In the genomic region with DNA sequence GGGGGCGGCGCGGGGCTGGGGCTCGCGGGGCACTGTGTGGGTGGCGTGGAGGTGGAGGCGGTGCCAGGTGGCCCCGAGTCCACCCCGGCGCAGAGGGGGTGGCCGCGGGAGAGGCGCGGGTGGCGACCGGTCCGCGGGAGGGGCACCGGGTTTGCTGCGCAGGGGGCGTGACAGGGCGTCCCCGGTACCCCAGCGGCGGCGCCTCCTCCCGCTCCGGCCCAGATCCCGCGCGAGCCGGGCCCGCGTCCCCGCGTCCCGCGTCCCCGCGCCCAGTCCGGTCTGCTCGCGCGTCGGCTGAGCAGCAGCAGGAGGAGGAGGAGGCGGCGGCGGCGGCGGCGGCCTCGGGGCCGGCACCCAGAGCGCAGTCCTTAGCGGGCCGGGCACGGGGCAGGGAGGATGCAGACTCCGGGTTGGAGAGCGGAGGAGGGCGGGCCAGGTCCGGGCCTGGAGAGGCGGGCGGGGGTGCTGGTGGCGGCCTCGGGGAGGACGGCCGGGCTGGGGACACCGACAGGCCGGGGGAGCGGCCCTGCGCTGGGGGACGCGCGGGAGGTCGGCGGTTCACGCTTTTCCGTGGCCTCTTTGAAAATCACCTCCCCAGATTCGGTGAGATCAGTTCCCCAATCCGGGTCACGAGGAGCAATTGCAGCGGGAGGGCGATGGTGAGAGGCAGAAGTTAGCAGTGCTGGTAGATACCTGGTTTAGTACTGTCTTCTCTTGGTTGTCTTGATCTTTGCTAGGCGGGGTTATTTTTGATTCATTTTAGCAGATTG, we compare ENCODE assay signal across 8 cellular contexts. TPM values are rescaled to one million over a fixed set of nuclear protein-coding genes. Genes with fewer than 3 reads are reported as not detected.
A peak's percentile ranks its signal among the peaks of the same experiment; 100 is the strongest.
DNase-seq lines count a peak whose midpoint lies in the region; ATAC-seq lines count a peak whose summit lies in the region.

No MANE protein-coding gene starts in this region.

- H3K4me1 Mint-ChIP-seq in CD4-positive, CD25-positive, alpha-beta regulatory T cell: peaks cover 0 to 19% (median 4%) of the 10 kb centered on the region in 4 donors

- peaks cover 24% of the 10 kb centered on the region for H3K4me1 ChIP-seq in CD4-positive, CD25-positive, alpha-beta regulatory T cell (ENCODE audit: control insufficient read depth, insufficient read depth, low read length, poor library complexity, severe bottlenecking)
- peaks cover 18% of the 10 kb centered on the region for H3K4me1 ChIP-seq in mucosa of stomach (ENCODE audit: control insufficient read depth, insufficient read depth, low read length)

- ATAC-seq in CD4-positive, CD25-positive, alpha-beta regulatory T cell (ENCODE audit: low read depth in 2 of 2): peak; percentile 48 to 51
- peak; percentile 46 for ATAC-seq in GM19043 (IDR thresholded peaks at IDR 0.05; ENCODE audit: low read depth, unreplicated experiment)
- ATAC-seq in HG03159 (IDR thresholded peaks at IDR 0.05; ENCODE audit: unreplicated experiment): peak; percentile 55
- peak; percentile 76 for ATAC-seq in esophagus mucosa

- H3K4me3 Mint-ChIP-seq in CD4-positive, CD25-positive, alpha-beta regulatory T cell: peak overlapping the region; percentile 85 to 92 (median 90)

- H3K27ac Mint-ChIP-seq in CD4-positive, CD25-positive, alpha-beta regulatory T cell: peak overlapping the region in 1 of 3 donors; percentile 43

- H3K27me3 ChIP-seq in CD4-positive, CD25-positive, alpha-beta regulatory T cell (ENCODE audit: control insufficient read depth, insufficient read depth, low read length): peaks cover 29% of the 10 kb centered on the region
- peaks cover 6% of the 10 kb centered on the region for H3K27me3 ChIP-seq in mucosa of stomach (ENCODE audit: control insufficient read depth, insufficient read depth, low read length)

- H3K9ac ChIP-seq in mucosa of stomach (ENCODE audit: low read length): peak overlapping the region; percentile 77

- no peaks in the 10 kb centered on the region for H3K9me3 ChIP-seq in CD4-positive, CD25-positive, alpha-beta regulatory T cell (ENCODE audit: control insufficient read depth in 2 of 2, low read length in 2 of 2)
- H3K9me3 ChIP-seq in mucosa of stomach (ENCODE audit: control insufficient read depth, low read length): no peaks in the 10 kb centered on the region

- peaks cover 70% of the 10 kb centered on the region for H3K27me3 Mint-ChIP-seq in CD4-positive, CD25-positive, alpha-beta regulatory T cell

- DNase-seq in CD4-positive, CD25-positive, alpha-beta regulatory T cell: peak; percentile 10 to 53 (median 43)
- peak; percentile 57 for DNase-seq in NCI-H510A (lab: John Stamatoyannopoulos, UW)
- DNase-seq in activated CD8-positive, alpha-beta memory T cell treated with anti-CD3 and anti-CD28 coated beads, Interleukin-2, amount 50 U/mL, for 48 hours: peak; percentile 63
- DNase-seq in superior temporal gyrus (ENCODE audit: extremely low spot score): peak; percentile 61

- peaks cover 0 to 2% (median 0%) of the 10 kb centered on the region in 7 donors for H3K9me3 Mint-ChIP-seq in CD4-positive, CD25-positive, alpha-beta regulatory T cell

- peak overlapping the region; percentile 11 for H3K4me3 ChIP-seq in CD4-positive, CD25-positive, alpha-beta regulatory T cell (ENCODE audit: low read depth, low read length)
- H3K4me3 ChIP-seq in mucosa of stomach (ENCODE audit: low read length): peak overlapping the region; percentile 46

- no peaks in the 10 kb centered on the region for H3K36me3 Mint-ChIP-seq in CD4-positive, CD25-positive, alpha-beta regulatory T cell

- no peak overlapping the region for H3K27ac ChIP-seq in CD4-positive, CD25-positive, alpha-beta regulatory T cell (ENCODE audit: insufficient read depth, low read length, poor library complexity, severe bottlenecking)

- H3K36me3 ChIP-seq in CD4-positive, CD25-positive, alpha-beta regulatory T cell (ENCODE audit: control insufficient read depth, insufficient read depth, low read length): no peaks in the 10 kb centered on the region
- H3K36me3 ChIP-seq in mucosa of stomach (ENCODE audit: control insufficient read depth, insufficient read depth, low read length): no peaks in the 10 kb centered on the region

RNA-seq across cellular contexts. Expression of gene TRIO, which starts 1.6 kb away (rescaled TPM):
- 7.6 TPM for total RNA-seq in CD4-positive, CD25-positive, alpha-beta regulatory T cell
- 1 to 10 TPM; 1.2 to 4.9 (median 1.6) TPM for polyA plus RNA-seq in CD4-positive, CD25-positive, alpha-beta regulatory T cell
- 42.0 TPM for total RNA-seq in esophagus mucosa
